In genomic region chr14:22549304-22549962, GRCh38 we compare ENCODE assay signal across 15 cellular contexts. TPM values are rescaled to one million over a fixed set of nuclear protein-coding genes. Genes with fewer than 3 reads are reported as not detected.
A peak's percentile ranks its signal among the peaks of the same experiment; 100 is the strongest.
DNase-seq lines count a peak whose midpoint lies in the region; ATAC-seq, FAIRE-seq and TF ChIP-seq lines count a peak whose summit lies in the region.
"Had no signal": no experiment of that assay in that cellular context is flagged by ENCODE, and none has a peak within 500 bp of the region (broad histone marks: within the 10 kb centered on the region; RNA-seq: fewer than 3 reads in every experiment).

No MANE protein-coding gene starts in this region.

- no peaks in the 10 kb centered on the region for H4K20me1 ChIP-seq in OCI-LY7 (ENCODE audit: insufficient read depth, low read length)

- no peak for ATAC-seq in central memory CD8-positive, alpha-beta T cell (replicated peaks; ENCODE audit: extremely low read depth, poor library complexity, severe bottlenecking)
- ATAC-seq in GM21390 (IDR thresholded peaks at IDR 0.05; ENCODE audit: unreplicated experiment) = no peak
- no peak for ATAC-seq in HG02798 (IDR thresholded peaks at IDR 0.05; ENCODE audit: poor library complexity, unreplicated experiment)
- ATAC-seq: left colon, psoas muscle had no signal

- FAIRE-seq in small intestine (lab: Jason Lieb, UNC) = no peak
- FAIRE-seq: colon, frontal cortex had no signal

- H2AFZ ChIP-seq in OCI-LY7 (ENCODE audit: low read length) = peak overlapping the region; percentile 30; the same call in 1 of the 2 replicates

- peaks cover 83% of the 10 kb centered on the region for H3K4me1 ChIP-seq in OCI-LY7 (ENCODE audit: insufficient read depth, low read length, poor library complexity, severe bottlenecking)
- no peaks in the 10 kb centered on the region for H3K4me1 ChIP-seq in small intestine (ENCODE audit: control insufficient read depth in 2 of 2, insufficient read depth in 1 of 2, low read depth in 1 of 2, low read length in 1 of 2)
- H3K4me1 ChIP-seq: uterus had no signal

- peaks cover 95% of the 10 kb centered on the region for H3K4me1 Mint-ChIP-seq in central memory CD8-positive, alpha-beta T cell

- H3K9me3 ChIP-seq in OCI-LY7 (ENCODE audit: low read length) (no peaks in the 10 kb centered on the region), small intestine (ENCODE audit: control insufficient read depth, low read depth) (no peaks in the 10 kb centered on the region)
- H3K9me3 ChIP-seq: psoas muscle, uterus had no signal

- H3K27me3 ChIP-seq in small intestine (ENCODE audit: control insufficient read depth in 2 of 2, insufficient read depth in 2 of 2, low read length in 2 of 2) = no peaks in the 10 kb centered on the region
- H3K27me3 ChIP-seq: uterus had no signal

- peaks cover 48% of the 10 kb centered on the region for H3K36me3 ChIP-seq in OCI-LY7 (ENCODE audit: insufficient read depth, low read length)
- peaks cover 0 to 2% of the 10 kb centered on the region in 2 donors for H3K36me3 ChIP-seq in small intestine (ENCODE audit: control insufficient read depth in 2 of 2, insufficient read depth in 2 of 2, low read length in 2 of 2)
- H3K36me3 ChIP-seq: uterus had no signal

- intact Hi-C loops in OCI-LY7 (cut with micrococcal nuclease; ENCODE audit: unreplicated experiment) = no loop called here

- no peaks in the 10 kb centered on the region for H3K79me2 ChIP-seq in OCI-LY7 (ENCODE audit: insufficient read depth, low read depth, low read length)

- H3K4me3 Mint-ChIP-seq in central memory CD8-positive, alpha-beta T cell = peak overlapping the region; percentile 77

- WGBS in small intestine, 3 donors = 56 to 73% (median 67%) methylated on average over 7 of the region's 7 CpGs

- H3K36me3 Mint-ChIP-seq in central memory CD8-positive, alpha-beta T cell (ENCODE audit: insufficient read depth) = peaks cover 92% of the 10 kb centered on the region

- H3K27ac ChIP-seq in OCI-LY7 (ENCODE audit: low read depth, low read length, poor library complexity, severe bottlenecking) (peak overlapping the region; percentile 97), small intestine (ENCODE audit: low read depth in 1 of 2, low read length in 1 of 2) (peak overlapping the region; percentile 25 to 55)
- H3K27ac ChIP-seq: uterus had no signal

- H3K9me3 Mint-ChIP-seq in central memory CD8-positive, alpha-beta T cell = no peaks in the 10 kb centered on the region

- no peaks in the 10 kb centered on the region for H3K27me3 Mint-ChIP-seq in central memory CD8-positive, alpha-beta T cell

- no peak for DNase-seq in OCI-LY7 (ENCODE audit: low spot score)
- no peak for DNase-seq in central memory CD8-positive, alpha-beta T cell (ENCODE audit: low spot score in 2 of 2)
- no peak for DNase-seq in small intestine
- DNase-seq in mesenteric fat pad (ENCODE audit: low spot score) = no peak
- DNase-seq: DMS53, NCI-H1436, NCI-H82, psoas muscle, uterus had no signal

- no TSS peak for BruUV-seq in OCI-LY7 (replicated peaks; lab: Mats Ljungman, UMichigan)

- no peaks in the 10 kb centered on the region for H3K9me2 ChIP-seq in OCI-LY7 (ENCODE audit: insufficient read depth, low read length)

- TF ChIP-seq CTCF in GM12873 (IDR thresholded peaks at IDR 0.05; ENCODE audit: insufficient read depth, low read depth, low read length, missing control alignments) (peak; percentile 6), OCI-LY7 (conservative IDR thresholded peaks at IDR 0.05; ENCODE audit: low read length) (no peak)

- H3K27ac Mint-ChIP-seq in central memory CD8-positive, alpha-beta T cell (ENCODE audit: low read depth) = peak overlapping the region; percentile 100

- POLR2A ChIA-PET in OCI-LY7 (lab: Charles Lee) = interaction anchor here (0.9 to 1.2 kb wide), 3 partner anchors 12 to 46 kb away, joined by 3 to 4 read pairs (median 3); no protein-coding TSS in a partner anchor

- peak overlapping the region; percentile 4 for H3K4me3 ChIP-seq in OCI-LY7 (ENCODE audit: low read depth, low read length, poor library complexity, severe bottlenecking)
- no peak overlapping the region for H3K4me3 ChIP-seq in small intestine (ENCODE audit: low read depth in 1 of 2, low read length in 2 of 2)
- H3K4me3 ChIP-seq: psoas muscle, uterus had no signal

- CTCF ChIA-PET in OCI-LY7 (lab: Charles Lee; ENCODE audit: unreplicated experiment) = interaction anchor here (1.8 kb wide), 1 partner anchor 78 kb away, joined by 8 read pairs; no protein-coding TSS in a partner anchor

- peak overlapping the region; percentile 45 for H3K4me2 ChIP-seq in OCI-LY7 (ENCODE audit: low read length)

RNA-seq across cellular contexts. Expression of gene DAD1, which starts 39.6 kb away (rescaled TPM):
- total RNA-seq in OCI-LY7 (2014; rRNA removed; shearing (Covaris generic)) = 88.6 and 154 TPM in 2 replicates
- 115 and 117 TPM in 2 replicates for total RNA-seq in OCI-LY7 (2022)
- polyA plus RNA-seq in small intestine = 100 to 1,000 TPM; 147 to 313 (median 249) TPM
- total RNA-seq in mesenteric fat pad = 180 TPM

RNA-seq across cellular contexts. Expression of gene ABHD4, which starts 48.7 kb away (rescaled TPM):
- 5.6 and 6.6 TPM in 2 replicates for total RNA-seq in OCI-LY7 (2014; rRNA removed; shearing (Covaris generic))
- 15.1 and 15.6 TPM in 2 replicates for total RNA-seq in OCI-LY7 (2022)
- polyA plus RNA-seq in small intestine = 10 to 100 TPM; 11.5 to 38.7 (median 24.6) TPM
- total RNA-seq in mesenteric fat pad = 36.5 TPM
